In the genomic region with DNA sequence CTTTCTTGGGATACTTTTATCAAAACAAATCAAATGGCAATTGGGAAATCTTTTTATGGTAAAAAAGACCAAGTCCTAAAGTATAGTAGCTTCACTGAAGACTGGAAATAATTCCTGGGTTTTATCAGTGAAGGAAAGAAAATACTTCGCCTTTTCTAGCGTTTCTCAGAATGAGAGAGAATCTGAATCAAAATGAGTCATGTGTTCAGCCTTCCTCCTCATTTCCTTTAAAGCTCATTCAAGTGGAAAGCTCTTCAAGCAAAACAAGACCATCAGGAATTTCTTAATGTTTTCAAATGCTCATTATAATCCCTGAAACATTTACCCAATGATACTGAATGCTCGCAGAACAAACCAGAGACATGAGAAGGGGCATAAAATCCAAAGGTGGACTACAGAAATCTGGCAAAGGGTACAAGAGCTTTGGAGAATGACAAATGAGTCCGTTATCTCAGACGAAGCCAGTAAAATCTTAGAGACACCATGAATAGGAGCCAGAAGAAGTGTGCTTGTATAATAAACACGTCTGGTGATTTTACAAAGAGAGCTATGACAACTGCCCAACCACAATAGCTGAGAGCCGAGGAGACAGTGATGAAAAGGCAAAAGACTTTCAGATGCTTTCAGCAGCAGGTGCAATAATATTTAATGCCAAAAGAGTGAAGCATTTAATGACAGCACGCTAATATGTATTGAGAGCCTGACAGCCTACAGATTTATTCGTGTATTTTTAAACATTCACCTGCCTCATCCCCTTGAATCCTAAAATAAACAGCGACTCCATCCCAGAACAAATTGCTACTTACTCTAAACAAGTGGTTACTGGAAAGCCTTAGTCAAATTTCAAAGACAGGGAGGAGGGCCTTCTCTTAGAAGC, we compare ENCODE assay signal across 10 cellular contexts. TPM values are rescaled to one million over a fixed set of nuclear protein-coding genes. Genes with fewer than 3 reads are reported as not detected.
A peak's percentile ranks its signal among the peaks of the same experiment; 100 is the strongest.
DNase-seq lines count a peak whose midpoint lies in the region; ATAC-seq and TF ChIP-seq lines count a peak whose summit lies in the region.
"Had no signal": no experiment of that assay in that cellular context is flagged by ENCODE, and none has a peak within 500 bp of the region (broad histone marks: within the 10 kb centered on the region; RNA-seq: fewer than 3 reads in every experiment).

No MANE protein-coding gene starts in this region.

- H3K9me3 ChIP-seq in left lung: no peaks in the 10 kb centered on the region
- H3K9me3 ChIP-seq in thyroid gland: no peaks in the 10 kb centered on the region

- H3K4me3 Mint-ChIP-seq in activated CD4-positive, alpha-beta memory T cell treated with anti-CD3 and anti-CD28 coated beads for 36 hours: no peak overlapping the region
- no peak overlapping the region for H3K4me3 Mint-ChIP-seq in activated CD4-positive, alpha-beta memory T cell treated with anti-CD3 and anti-CD28 coated beads, Interleukin-2, amount 10 ng/mL, durations not matched to agents 7 days and 5 days
- no peak overlapping the region for H3K4me3 Mint-ChIP-seq in activated CD4-positive, alpha-beta T cell treated with anti-CD3 and anti-CD28 coated beads for 36 hours
- H3K4me3 Mint-ChIP-seq: activated naive CD8-positive, alpha-beta T cell treated with anti-CD3 and anti-CD28 coated beads, Interleukin-2, amount 50 U/mL, for 24 hours had no signal

- ATAC-seq in left lung: peak; percentile 70
- ATAC-seq in activated CD4-positive, alpha-beta T cell treated with anti-CD3 and anti-CD28 coated beads for 36 hours: no peak
- ATAC-seq: activated naive CD8-positive, alpha-beta T cell treated with anti-CD3 and anti-CD28 coated beads, Interleukin-2, amount 50 U/mL, for 24 hours had no signal

- H3K36me3 ChIP-seq in left lung (peaks cover 6 to 90% of the 10 kb centered on the region in 2 donors), thyroid gland (peaks cover 3 to 26% of the 10 kb centered on the region in 2 donors)

- no peaks in the 10 kb centered on the region for H3K27me3 ChIP-seq in left lung
- no peaks in the 10 kb centered on the region for H3K27me3 ChIP-seq in thyroid gland

- no peak for DNase-seq in activated CD4-positive, alpha-beta memory T cell treated with anti-CD3 and anti-CD28 coated beads for 36 hours
- DNase-seq in activated CD4-positive, alpha-beta memory T cell treated with anti-CD3 and anti-CD28 coated beads, Interleukin-2, amount 10 ng/mL, durations not matched to agents 7 days and 5 days: no peak
- peak; percentile 54 for DNase-seq in amniotic epithelial cell (ENCODE audit: low read depth)
- DNase-seq in left lung: no peak
- no peak for DNase-seq in thyroid gland
- DNase-seq in GF-D8 (lab: John Stamatoyannopoulos, UW): no peak
- no peak for DNase-seq in activated CD4-positive, alpha-beta T cell treated with anti-CD3 and anti-CD28 coated beads for 36 hours
- no peak for DNase-seq in middle frontal gyrus (ENCODE audit: extremely low spot score, low spot score)
- DNase-seq: activated naive CD8-positive, alpha-beta T cell treated with anti-CD3 and anti-CD28 coated beads, Interleukin-2, amount 50 U/mL, for 24 hours; T-helper 9 cell had no signal

- CTCF ChIA-PET in activated CD4-positive, alpha-beta memory T cell treated with anti-CD3 and anti-CD28 coated beads for 36 hours (lab: Charles Lee): interaction anchor here (0.6 to 1.4 kb wide), 3 partner anchors 9 to 32 kb away, joined by 3 to 6 read pairs (median 3); no protein-coding TSS in a partner anchor
- CTCF ChIA-PET in activated CD4-positive, alpha-beta memory T cell treated with anti-CD3 and anti-CD28 coated beads, Interleukin-2, amount 10 ng/mL, durations not matched to agents 7 days and 5 days (lab: Charles Lee): interaction anchor here (0.7 to 2.0 kb wide), 2 partner anchors 10 to 444 kb away, joined by 3 to 12 read pairs; no protein-coding TSS in a partner anchor
- CTCF ChIA-PET in activated CD4-positive, alpha-beta T cell treated with anti-CD3 and anti-CD28 coated beads for 36 hours (lab: Charles Lee): interaction anchor here (0.7 to 1.9 kb wide), 5 partner anchors 9 to 197 kb away, joined by 3 to 22 read pairs (median 3); no protein-coding TSS in a partner anchor

- H3K36me3 Mint-ChIP-seq in activated CD4-positive, alpha-beta memory T cell treated with anti-CD3 and anti-CD28 coated beads for 36 hours: peaks cover 20% of the 10 kb centered on the region
- H3K36me3 Mint-ChIP-seq in activated CD4-positive, alpha-beta memory T cell treated with anti-CD3 and anti-CD28 coated beads, Interleukin-2, amount 10 ng/mL, durations not matched to agents 7 days and 5 days (ENCODE audit: low read depth): peaks cover 48% of the 10 kb centered on the region
- H3K36me3 Mint-ChIP-seq in activated CD4-positive, alpha-beta T cell treated with anti-CD3 and anti-CD28 coated beads for 36 hours (ENCODE audit: low read depth): peaks cover 16% of the 10 kb centered on the region

- no peak for TF ChIP-seq CTCF in left lung (IDR thresholded peaks at IDR 0.05)
- no peak for TF ChIP-seq CTCF in thyroid gland (IDR thresholded peaks at IDR 0.05)

- intact Hi-C loops in activated CD4-positive, alpha-beta memory T cell treated with anti-CD3 and anti-CD28 coated beads for 36 hours (cut with micrococcal nuclease): no loop called here
- intact Hi-C loops in left lung (cut with DNase I): no loop called here
- intact Hi-C loops in thyroid gland (cut with DNase I): no loop called here
- intact Hi-C loops in activated CD4-positive, alpha-beta T cell treated with anti-CD3 and anti-CD28 coated beads for 36 hours (cut with DNase I, micrococcal nuclease): no loop called here

- no peak overlapping the region for H3K4me3 ChIP-seq in left lung
- no peak overlapping the region for H3K4me3 ChIP-seq in thyroid gland (replicated peaks in 1 of 3)

- WGBS in thyroid gland, 2 donors: 25 to 37% methylated on average over 10 of the region's 10 CpGs

- H3K4me1 Mint-ChIP-seq in activated CD4-positive, alpha-beta memory T cell treated with anti-CD3 and anti-CD28 coated beads for 36 hours (ENCODE audit: low read depth): peaks cover 20% of the 10 kb centered on the region
- H3K4me1 Mint-ChIP-seq in activated CD4-positive, alpha-beta memory T cell treated with anti-CD3 and anti-CD28 coated beads, Interleukin-2, amount 10 ng/mL, durations not matched to agents 7 days and 5 days: peaks cover 16% of the 10 kb centered on the region
- peaks cover 18% of the 10 kb centered on the region for H3K4me1 Mint-ChIP-seq in activated CD4-positive, alpha-beta T cell treated with anti-CD3 and anti-CD28 coated beads for 36 hours

- H3K27ac ChIP-seq in left lung (peak overlapping the region; percentile 35 to 37), thyroid gland (peak overlapping the region; percentile 91 to 96 (median 91))

- POLR2A ChIA-PET in activated CD4-positive, alpha-beta memory T cell treated with anti-CD3 and anti-CD28 coated beads for 36 hours (lab: Charles Lee): no interaction called here
- POLR2A ChIA-PET in activated CD4-positive, alpha-beta memory T cell treated with anti-CD3 and anti-CD28 coated beads, Interleukin-2, amount 10 ng/mL, durations not matched to agents 7 days and 5 days (lab: Charles Lee): interaction anchor here (0.7 kb wide), 1 partner anchor 9 kb away, joined by 3 read pairs; no protein-coding TSS in a partner anchor
- POLR2A ChIA-PET in activated CD4-positive, alpha-beta T cell treated with anti-CD3 and anti-CD28 coated beads for 36 hours (lab: Charles Lee): interaction anchor here (1.6 kb wide), 1 partner anchor 10 kb away, joined by 5 read pairs; no protein-coding TSS in a partner anchor

- H3K4me1 ChIP-seq in left lung (peaks cover 9 to 21% of the 10 kb centered on the region in 2 donors), thyroid gland (peaks cover 82 to 94% of the 10 kb centered on the region in 2 donors)

- peak overlapping the region; percentile 38 for H3K27ac Mint-ChIP-seq in activated CD4-positive, alpha-beta memory T cell treated with anti-CD3 and anti-CD28 coated beads for 36 hours
- no peak overlapping the region for H3K27ac Mint-ChIP-seq in activated CD4-positive, alpha-beta memory T cell treated with anti-CD3 and anti-CD28 coated beads, Interleukin-2, amount 10 ng/mL, durations not matched to agents 7 days and 5 days
- no peak overlapping the region for H3K27ac Mint-ChIP-seq in activated CD4-positive, alpha-beta T cell treated with anti-CD3 and anti-CD28 coated beads for 36 hours
- H3K27ac Mint-ChIP-seq: activated naive CD8-positive, alpha-beta T cell treated with anti-CD3 and anti-CD28 coated beads, Interleukin-2, amount 50 U/mL, for 24 hours had no signal

- no peaks in the 10 kb centered on the region for H3K27me3 Mint-ChIP-seq in activated CD4-positive, alpha-beta memory T cell treated with anti-CD3 and anti-CD28 coated beads for 36 hours
- no peaks in the 10 kb centered on the region for H3K27me3 Mint-ChIP-seq in activated CD4-positive, alpha-beta memory T cell treated with anti-CD3 and anti-CD28 coated beads, Interleukin-2, amount 10 ng/mL, durations not matched to agents 7 days and 5 days
- H3K27me3 Mint-ChIP-seq in activated CD4-positive, alpha-beta T cell treated with anti-CD3 and anti-CD28 coated beads for 36 hours: no peaks in the 10 kb centered on the region
- H3K27me3 Mint-ChIP-seq: activated naive CD8-positive, alpha-beta T cell treated with anti-CD3 and anti-CD28 coated beads, Interleukin-2, amount 50 U/mL, for 24 hours had no signal

- peak in 1 of 2 donors; percentile 13 for TF ChIP-seq POLR2A in thyroid gland (IDR thresholded peaks at IDR 0.05)

- no peaks in the 10 kb centered on the region for H3K9me3 Mint-ChIP-seq in activated CD4-positive, alpha-beta memory T cell treated with anti-CD3 and anti-CD28 coated beads for 36 hours
- no peaks in the 10 kb centered on the region for H3K9me3 Mint-ChIP-seq in activated CD4-positive, alpha-beta memory T cell treated with anti-CD3 and anti-CD28 coated beads, Interleukin-2, amount 10 ng/mL, durations not matched to agents 7 days and 5 days
- no peaks in the 10 kb centered on the region for H3K9me3 Mint-ChIP-seq in activated CD4-positive, alpha-beta T cell treated with anti-CD3 and anti-CD28 coated beads for 36 hours (ENCODE audit: low read depth)
- H3K9me3 Mint-ChIP-seq: activated naive CD8-positive, alpha-beta T cell treated with anti-CD3 and anti-CD28 coated beads, Interleukin-2, amount 50 U/mL, for 24 hours had no signal

RNA-seq across cellular contexts. Expression of a gene that starts 19.1 kb away (rescaled TPM):
- total RNA-seq in activated CD4-positive, alpha-beta memory T cell treated with anti-CD3 and anti-CD28 coated beads for 36 hours: 10 to 100 TPM; 20.9 to 24.3 TPM
- total RNA-seq in activated CD4-positive, alpha-beta memory T cell treated with anti-CD3 and anti-CD28 coated beads, Interleukin-2, amount 10 ng/mL, durations not matched to agents 7 days and 5 days: 10 to 100 TPM; 24.0 to 29.6 TPM
- 10 to 100 TPM; 70.1 to 90.5 TPM for total RNA-seq in left lung
- 100 to 1,000 TPM in 2 of 4 donors, 10 to 100 TPM in 2; 88.0 to 163 (median 124) TPM for total RNA-seq in thyroid gland
- 10 to 100 TPM; 15.3 to 17.4 TPM for total RNA-seq in activated CD4-positive, alpha-beta T cell treated with anti-CD3 and anti-CD28 coated beads for 36 hours

RNA-seq across cellular contexts. Expression of a gene that starts 19.3 kb away (rescaled TPM):
- total RNA-seq in activated CD4-positive, alpha-beta memory T cell treated with anti-CD3 and anti-CD28 coated beads for 36 hours: 10 to 100 TPM; 15.8 to 15.9 TPM
- 1 to 10 TPM; 9.0 to 9.8 TPM for total RNA-seq in activated CD4-positive, alpha-beta memory T cell treated with anti-CD3 and anti-CD28 coated beads, Interleukin-2, amount 10 ng/mL, durations not matched to agents 7 days and 5 days
- total RNA-seq in left lung (1 to 10 TPM; 5.3 to 5.5 TPM), thyroid gland (1 to 10 TPM; 2.3 to 5.0 (median 4.5) TPM)
- total RNA-seq in activated CD4-positive, alpha-beta T cell treated with anti-CD3 and anti-CD28 coated beads for 36 hours: 10 to 100 TPM; 14.7 to 15.0 TPM
